8 cellular contexts compared by ENCODE assay signal in genomic region chr2:42100696-42101585, GRCh38. TPM values are rescaled to one million over a fixed set of nuclear protein-coding genes. Genes with fewer than 3 reads are reported as not detected.
DNase-seq lines count a peak whose midpoint lies in the region; ATAC-seq and TF ChIP-seq lines count a peak whose summit lies in the region.

No MANE protein-coding gene starts in this region.

- H3K4me3 ChIP-seq in fibroblast of the aortic adventitia (ENCODE audit: low read depth, low read length) (no peak overlapping the region), osteoblast (ENCODE audit: insufficient read depth, low read length) (peak overlapping the region; percentile 40), aorta (ENCODE audit: low read length in 2 of 2) (no peak overlapping the region)

- peaks cover 8% of the 10 kb centered on the region for H3K36me3 Mint-ChIP-seq in activated T-helper 1 cell treated with anti-CD3 and anti-CD28 coated beads, Interleukin-12 subunit alpha, Interleukin-12 subunit beta, Interleukin-2, Interleukin-4 antibody, amounts not matched to agents 30 ng/mL and 10 ng/mL and 1 ng/mL, durations not matched to agents 14 hours and 24 hours and 36 hours (ENCODE audit: low read depth)

- intact Hi-C loops in activated T-helper 1 cell treated with anti-CD3 and anti-CD28 coated beads, Interleukin-12 subunit alpha, Interleukin-12 subunit beta, Interleukin-2, Interleukin-4 antibody, amounts not matched to agents 30 ng/mL and 10 ng/mL and 1 ng/mL, durations not matched to agents 14 hours and 24 hours and 36 hours (cut with micrococcal nuclease): loop anchor here (5.0 to 10.0 kb wide), 2 partner anchors 706 to 1034 kb away; no protein-coding TSS in a partner anchor
- intact Hi-C loops in aorta (cut with DNase I): loop anchor here in 1 of 2 donors (10.0 kb wide), 1 partner anchor 64 kb away; the partner anchor contains the start of gene EML4

- ATAC-seq in aorta (ENCODE audit: low FRiP score) (peak; percentile 71), GM19467 (IDR thresholded peaks at IDR 0.05; ENCODE audit: unreplicated experiment) (no peak), GM21528 (IDR thresholded peaks at IDR 0.05; ENCODE audit: low FRiP score, unreplicated experiment) (no peak)

- no peaks in the 10 kb centered on the region for H3K79me2 ChIP-seq in osteoblast (ENCODE audit: insufficient read depth, low read length)

- peaks cover 13% of the 10 kb centered on the region for H3K9me3 Mint-ChIP-seq in activated T-helper 1 cell treated with anti-CD3 and anti-CD28 coated beads, Interleukin-12 subunit alpha, Interleukin-12 subunit beta, Interleukin-2, Interleukin-4 antibody, amounts not matched to agents 30 ng/mL and 10 ng/mL and 1 ng/mL, durations not matched to agents 14 hours and 24 hours and 36 hours

- H3K27me3 Mint-ChIP-seq in activated T-helper 1 cell treated with anti-CD3 and anti-CD28 coated beads, Interleukin-12 subunit alpha, Interleukin-12 subunit beta, Interleukin-2, Interleukin-4 antibody, amounts not matched to agents 30 ng/mL and 10 ng/mL and 1 ng/mL, durations not matched to agents 14 hours and 24 hours and 36 hours (ENCODE audit: insufficient read depth): no peaks in the 10 kb centered on the region

- no peaks in the 10 kb centered on the region for H3K36me3 ChIP-seq in osteoblast (ENCODE audit: insufficient read depth, low read length)
- no peaks in the 10 kb centered on the region for H3K36me3 ChIP-seq in aorta (ENCODE audit: control insufficient read depth in 1 of 2, insufficient read depth in 2 of 2, low read length in 1 of 2)

- peak overlapping the region; percentile 63 for H3K27ac ChIP-seq in osteoblast (ENCODE audit: low read depth, low read length)
- H3K27ac ChIP-seq in aorta (ENCODE audit: low read depth in 1 of 2, low read length in 2 of 2): peak overlapping the region; percentile 1 to 94

- peak overlapping the region; percentile 6 for H3K4me3 Mint-ChIP-seq in activated T-helper 1 cell treated with anti-CD3 and anti-CD28 coated beads, Interleukin-12 subunit alpha, Interleukin-12 subunit beta, Interleukin-2, Interleukin-4 antibody, amounts not matched to agents 30 ng/mL and 10 ng/mL and 1 ng/mL, durations not matched to agents 14 hours and 24 hours and 36 hours

- H3K4me2 ChIP-seq in osteoblast (ENCODE audit: insufficient read depth, low read length): peak overlapping the region; percentile 69

- H3K4me1 Mint-ChIP-seq in activated T-helper 1 cell treated with anti-CD3 and anti-CD28 coated beads, Interleukin-12 subunit alpha, Interleukin-12 subunit beta, Interleukin-2, Interleukin-4 antibody, amounts not matched to agents 30 ng/mL and 10 ng/mL and 1 ng/mL, durations not matched to agents 14 hours and 24 hours and 36 hours (ENCODE audit: low read depth): peaks cover 52% of the 10 kb centered on the region

- no peaks in the 10 kb centered on the region for H4K20me1 ChIP-seq in osteoblast (ENCODE audit: insufficient read depth, low read length)

- no peaks in the 10 kb centered on the region for H3K27me3 ChIP-seq in osteoblast (ENCODE audit: insufficient read depth, low read length)
- no peaks in the 10 kb centered on the region for H3K27me3 ChIP-seq in aorta (ENCODE audit: control insufficient read depth in 1 of 2, insufficient read depth in 2 of 2, low read length in 1 of 2)

- TF ChIP-seq CTCF in fibroblast of the aortic adventitia (IDR thresholded peaks at IDR 0.05; ENCODE audit: insufficient read depth, low read length): no peak
- TF ChIP-seq CTCF in osteoblast (IDR thresholded peaks at IDR 0.05; ENCODE audit: extremely low read depth, low read depth, low read length): no peak

- H3K4me1 ChIP-seq in osteoblast (ENCODE audit: insufficient read depth, low read length) (peaks cover 11% of the 10 kb centered on the region), aorta (ENCODE audit: control insufficient read depth in 1 of 2, insufficient read depth in 2 of 2, low read length in 2 of 2) (no peaks in the 10 kb centered on the region)

- H2AFZ ChIP-seq in osteoblast (ENCODE audit: low read length): no peak overlapping the region

- peak overlapping the region; percentile 61 for H3K27ac Mint-ChIP-seq in activated T-helper 1 cell treated with anti-CD3 and anti-CD28 coated beads, Interleukin-12 subunit alpha, Interleukin-12 subunit beta, Interleukin-2, Interleukin-4 antibody, amounts not matched to agents 30 ng/mL and 10 ng/mL and 1 ng/mL, durations not matched to agents 14 hours and 24 hours and 36 hours

- H3K9me3 ChIP-seq in osteoblast (ENCODE audit: low read depth, low read length) (no peaks in the 10 kb centered on the region), aorta (ENCODE audit: control insufficient read depth, low read length) (no peaks in the 10 kb centered on the region)

- WGBS in aorta, 2 donors: 28 to 38% methylated on average over 49 to 68 of the region's 68 CpGs

- DNase-seq in M059J (ENCODE audit: low read depth) (peak; percentile 62), fibroblast of the aortic adventitia (ENCODE audit: low read depth) (peak; percentile 44), osteoblast (ENCODE audit: insufficient read length, low spot score, missing footprints) (peak; percentile 96), aorta (peak; percentile 82 to 90), NCI-H82 (lab: John Stamatoyannopoulos, UW) (no peak)
- peak; percentile 54 for DNase-seq in activated T-helper 1 cell treated with anti-CD3 and anti-CD28 coated beads, Interleukin-12 subunit alpha, Interleukin-12 subunit beta, Interleukin-2, Interleukin-4 antibody, amounts not matched to agents 30 ng/mL and 10 ng/mL and 1 ng/mL, durations not matched to agents 14 hours and 24 hours and 36 hours (ENCODE audit: low spot score)

RNA-seq across cellular contexts. Expression of gene PKDCC, which starts 53.1 kb away (rescaled TPM):
- 4.1 and 5.4 TPM in 2 replicates for total RNA-seq in M059J (2014; rRNA removed; shearing (Covaris generic))
- not detected in 2 replicates for total RNA-seq in activated T-helper 1 cell treated with anti-CD3 and anti-CD28 coated beads, Interleukin-12 subunit alpha, Interleukin-12 subunit beta, Interleukin-2, Interleukin-4 antibody, amounts not matched to agents 30 ng/mL and 10 ng/mL and 1 ng/mL, durations not matched to agents 14 hours and 24 hours and 36 hours
- total RNA-seq in fibroblast of the aortic adventitia (ENCODE audit: low replicate concordance) (19.7 and 57.8 TPM in 2 replicates), osteoblast (1.2 and 4.0 TPM in 2 replicates), aorta (100 to 1,000 TPM; 148 to 258 TPM)
- 100 to 1,000 TPM in 1 of 2 donors, 10 to 100 TPM in 1; 48.8 to 182 TPM for polyA plus RNA-seq in aorta
